Comparison of ENCODE assay signal across 16 cellular contexts in genomic region chr1:227890451-227891222, GRCh38. TPM values are rescaled to one million over a fixed set of nuclear protein-coding genes. Genes with fewer than 3 reads are reported as not detected.
DNase-seq lines count a peak whose midpoint lies in the region; FAIRE-seq and TF ChIP-seq lines count a peak whose summit lies in the region.
"Had no signal": no experiment of that assay in that cellular context is flagged by ENCODE, and none has a peak within 500 bp of the region (broad histone marks: within the 10 kb centered on the region; RNA-seq: fewer than 3 reads in every experiment).

No MANE protein-coding gene starts in this region.

- TF ChIP-seq POLR2A in lower leg skin (IDR thresholded peaks at IDR 0.05), result no peak
- no peak for TF ChIP-seq POLR2A in stomach (IDR thresholded peaks at IDR 0.05)
- no peak for TF ChIP-seq POLR2A in GM12892 (IDR thresholded peaks at IDR 0.05; ENCODE audit: low read depth, low read length)

- no peak for TF ChIP-seq EP300 in stomach (IDR thresholded peaks at IDR 0.05)

- no peaks in the 10 kb centered on the region for H3K9me3 Mint-ChIP-seq in activated CD4-positive, alpha-beta memory T cell treated with anti-CD3 and anti-CD28 coated beads for 36 hours
- H3K9me3 Mint-ChIP-seq: natural killer cell had no signal

- CTCF ChIA-PET in activated CD4-positive, alpha-beta memory T cell treated with anti-CD3 and anti-CD28 coated beads for 36 hours (lab: Charles Lee), result no interaction called here

- no peaks in the 10 kb centered on the region for H3K36me3 ChIP-seq in stomach
- H3K36me3 ChIP-seq: lower lobe of right lung, suprapubic skin had no signal

- TF ChIP-seq CTCF in lower leg skin (IDR thresholded peaks at IDR 0.05) (no peak), stomach (IDR thresholded peaks at IDR 0.05) (no peak)

- no peak overlapping the region for H3K4me3 Mint-ChIP-seq in activated CD4-positive, alpha-beta memory T cell treated with anti-CD3 and anti-CD28 coated beads for 36 hours
- H3K4me3 Mint-ChIP-seq: natural killer cell had no signal

- no peaks in the 10 kb centered on the region for H3K36me3 Mint-ChIP-seq in activated CD4-positive, alpha-beta memory T cell treated with anti-CD3 and anti-CD28 coated beads for 36 hours
- H3K36me3 Mint-ChIP-seq: natural killer cell had no signal

- FAIRE-seq in GM12892 (lab: Jason Lieb, UNC), result no peak
- FAIRE-seq: frontal cortex, GM18507 had no signal

- H3K9me3 ChIP-seq in stomach, result no peaks in the 10 kb centered on the region
- H3K9me3 ChIP-seq: lower lobe of right lung, suprapubic skin had no signal

- no peaks in the 10 kb centered on the region for H3K27me3 Mint-ChIP-seq in activated CD4-positive, alpha-beta memory T cell treated with anti-CD3 and anti-CD28 coated beads for 36 hours

- POLR2A ChIA-PET in activated CD4-positive, alpha-beta memory T cell treated with anti-CD3 and anti-CD28 coated beads for 36 hours (lab: Charles Lee), result no interaction called here

- 83 to 93% methylated on average over 9 to 12 of the region's 13 CpGs for WGBS in lower leg skin, 2 donors
- 84 to 94% (median 91%) methylated on average over 10 to 13 of the region's 13 CpGs for WGBS in stomach, 5 donors

- no peak overlapping the region for H3K4me3 ChIP-seq in lower leg skin (ENCODE audit: low read depth, poor library complexity, severe bottlenecking)
- no peak overlapping the region for H3K4me3 ChIP-seq in stomach
- H3K4me3 ChIP-seq: lower lobe of right lung, suprapubic skin had no signal

- DNase-seq in activated gamma-delta T cell treated with Interleukin-2 at 50 U/mL for 16 hours, result peak; percentile 3
- DNase-seq in activated gamma-delta T cell (lab: John Stamatoyannopoulos, UW), result no peak
- peak; percentile 7 for DNase-seq in activated CD4-positive, alpha-beta memory T cell treated with anti-CD3 and anti-CD28 coated beads for 36 hours
- DNase-seq in lower leg skin (ENCODE audit: low spot score in 2 of 2), result peak; percentile 10 to 81
- peak; percentile 14 for DNase-seq in stomach
- DNase-seq in GM03348 (ENCODE audit: low spot score), result no peak
- no peak for DNase-seq in GM12892 (ENCODE audit: insufficient read length)
- no peak for DNase-seq in AG08396 (ENCODE audit: low spot score)
- DNase-seq: HCEC 1CT, NCI-H1694 treated with DMSO at 0.1 percent for 48 hours had no signal

- H3K27ac ChIP-seq in stomach, result no peak overlapping the region
- H3K27ac ChIP-seq: lower lobe of right lung, suprapubic skin had no signal

- intact Hi-C loops in activated CD4-positive, alpha-beta memory T cell treated with anti-CD3 and anti-CD28 coated beads for 36 hours (cut with micrococcal nuclease), result no loop called here
- intact Hi-C loops in lower leg skin (cut with DNase I; ENCODE audit: low total_unique reads), result no loop called here
- intact Hi-C loops in stomach (cut with DNase I; ENCODE audit: low total_unique reads), result no loop called here

- peaks cover 6% of the 10 kb centered on the region for H3K4me1 Mint-ChIP-seq in activated CD4-positive, alpha-beta memory T cell treated with anti-CD3 and anti-CD28 coated beads for 36 hours (ENCODE audit: low read depth)

- H3K27ac Mint-ChIP-seq in activated CD4-positive, alpha-beta memory T cell treated with anti-CD3 and anti-CD28 coated beads for 36 hours, result no peak overlapping the region
- H3K27ac Mint-ChIP-seq: natural killer cell had no signal

- H3K27me3 ChIP-seq in stomach, result peaks cover 0 to 23% (median 15%) of the 10 kb centered on the region in 3 donors
- H3K27me3 ChIP-seq: suprapubic skin had no signal

- H3K4me1 ChIP-seq in stomach, result peaks cover 20 to 21% (median 21%) of the 10 kb centered on the region in 4 donors

RNA-seq across cellular contexts. Expression of gene WNT9A, which starts 57.1 kb away (rescaled TPM):
- under 1 TPM; 0.07 to 0.12 TPM for total RNA-seq in activated CD4-positive, alpha-beta memory T cell treated with anti-CD3 and anti-CD28 coated beads for 36 hours
- total RNA-seq in lower leg skin, result 1 to 10 TPM in 2 of 4 donors, under 1 TPM in 2; 0.72 to 2.5 (median 1.2) TPM
- total RNA-seq in stomach, result 10 to 100 TPM in 1 of 5 donors, 1 to 10 TPM in 4; 1.7 to 22.2 (median 4.3) TPM
- polyA plus RNA-seq in stomach, result 1 to 10 TPM; 1.1 to 2.0 (median 1.1) TPM
- polyA plus RNA-seq in GM12892 (2012; ENCODE audit: missing spikeins), result not detected
- total RNA-seq: HT-29, natural killer cell had no signal

Comparison
In these comparisons a context has a peak if more than half of its experiments do, and no peak if none do; other contexts are left out.
1. DNase-seq: peak in activated gamma-delta T cell treated with Interleukin-2 at 50 U/mL for 16 hours (single experiment), activated CD4-positive, alpha-beta memory T cell treated with anti-CD3 and anti-CD28 coated beads for 36 hours (single experiment), lower leg skin (2 of 2) and stomach (single experiment); none in activated gamma-delta T cell (single experiment), GM03348 (single experiment), GM12892 (single experiment) and AG08396 (single experiment).